In genomic region chr6:54291738-54292137, GRCh38 we compare ENCODE assay signal across 9 cellular contexts. TPM values are rescaled to one million over a fixed set of nuclear protein-coding genes. Genes with fewer than 3 reads are reported as not detected.
A peak's percentile ranks its signal among the peaks of the same experiment; 100 is the strongest.
DNase-seq lines count a peak whose midpoint lies in the region; ATAC-seq and TF ChIP-seq lines count a peak whose summit lies in the region.
"Had no signal": no experiment of that assay in that cellular context is flagged by ENCODE, and none has a peak within 500 bp of the region (broad histone marks: within the 10 kb centered on the region; RNA-seq: fewer than 3 reads in every experiment).

No MANE protein-coding gene starts in this region.

- no peak overlapping the region for H3K4me3 Mint-ChIP-seq in glutamatergic neuron (ENCODE audit: unreplicated experiment)

- DNase-seq in Daoy (ENCODE audit: low read depth) = peak; percentile 62
- peak; percentile 24 to 42 for DNase-seq in cardiac fibroblast (ENCODE audit: low read depth in 2 of 2)
- DNase-seq in medulla oblongata (ENCODE audit: extremely low spot score) = no peak
- DNase-seq in NCI-H2081 treated with DMSO at 0.1 percent for 48 hours (lab: John Stamatoyannopoulos, UW) = no peak
- DNase-seq in glutamatergic neuron = no peak
- DNase-seq in DMS79 (lab: John Stamatoyannopoulos, UW) = no peak
- DNase-seq: DND-41 had no signal

- no peaks in the 10 kb centered on the region for H3K4me1 Mint-ChIP-seq in glutamatergic neuron (ENCODE audit: low read depth, unreplicated experiment)

- peak; percentile 92 for ATAC-seq in GM19467 (IDR thresholded peaks at IDR 0.05; ENCODE audit: unreplicated experiment)
- peak; percentile 95 for ATAC-seq in HG03159 (IDR thresholded peaks at IDR 0.05; ENCODE audit: unreplicated experiment)

- no peak for TF ChIP-seq CTCF in cardiac fibroblast (IDR thresholded peaks at IDR 0.05; ENCODE audit: low read depth, low read length)
- TF ChIP-seq CTCF in glutamatergic neuron (IDR thresholded peaks at IDR 0.05; ENCODE audit: partially characterized antibody, unreplicated experiment) = no peak

- no peak overlapping the region for H3K27ac Mint-ChIP-seq in glutamatergic neuron (ENCODE audit: unreplicated experiment)

- H3K27me3 Mint-ChIP-seq in glutamatergic neuron (ENCODE audit: unreplicated experiment) = peaks cover 5% of the 10 kb centered on the region

- H3K36me3 Mint-ChIP-seq in glutamatergic neuron (ENCODE audit: unreplicated experiment) = no peaks in the 10 kb centered on the region

- H3K9me3 Mint-ChIP-seq in glutamatergic neuron (ENCODE audit: unreplicated experiment) = peaks cover 1% of the 10 kb centered on the region

- no peak overlapping the region for H3K4me3 ChIP-seq in cardiac fibroblast (replicated peaks in 1 of 2; ENCODE audit: low read depth in 2 of 2, low read length in 2 of 2)

RNA-seq across cellular contexts. Expression of gene TINAG, which starts 16.5 kb away (rescaled TPM):
- total RNA-seq in Daoy (2014; rRNA removed; shearing (Covaris generic)) = not detected in 2 replicates
- total RNA-seq in glutamatergic neuron (ENCODE audit: unreplicated experiment) = not detected

Comparison
In these comparisons a context has a peak if more than half of its experiments do, and no peak if none do; other contexts are left out.
1. DNase-seq: peak in Daoy (single experiment) and cardiac fibroblast (2 of 2); none in medulla oblongata (single experiment), NCI-H2081 treated with DMSO at 0.1 percent for 48 hours (single experiment), glutamatergic neuron (single experiment) and DMS79 (single experiment).